Comparison of ENCODE assay signal across 12 cellular contexts in genomic region chr7:48097511-48098231, GRCh38. TPM values are rescaled to one million over a fixed set of nuclear protein-coding genes. Genes with fewer than 3 reads are reported as not detected.
DNase-seq lines count a peak whose midpoint lies in the region; ATAC-seq and TF ChIP-seq lines count a peak whose summit lies in the region.
"Had no signal": no experiment of that assay in that cellular context is flagged by ENCODE, and none has a peak within 500 bp of the region (broad histone marks: within the 10 kb centered on the region; RNA-seq: fewer than 3 reads in every experiment).

No MANE protein-coding gene starts in this region.

- no peaks in the 10 kb centered on the region for H3K79me1 ChIP-seq in H9 (ENCODE audit: insufficient read depth, low read depth, low read length, poor library complexity, severe bottlenecking)

- TF ChIP-seq CTCF in left lung (IDR thresholded peaks at IDR 0.05) (no peak), H9 (conservative IDR thresholded peaks at IDR 0.05) (no peak), left ventricle myocardium inferior (IDR thresholded peaks at IDR 0.05; ENCODE audit: borderline replicate concordance) (no peak)

- H3K27me3 ChIP-seq in ACC112 (ENCODE audit: insufficient read depth, low read length) (no peaks in the 10 kb centered on the region), left lung (no peaks in the 10 kb centered on the region), H9 (ENCODE audit: insufficient read depth, low read length) (no peaks in the 10 kb centered on the region), left ventricle myocardium inferior (ENCODE audit: low read depth) (no peaks in the 10 kb centered on the region)

- intact Hi-C loops in activated T-helper 2 cell treated with anti-CD3 and anti-CD28 coated beads, Interferon-gamma antibody, Interleukin-2, Interleukin-4, amounts not matched to agents 10 μg/mL and 5 μg/mL and 100 μg/mL, durations not matched to agents 14 hours and 24 hours and 36 hours (cut with micrococcal nuclease), result loop anchor here (1.0 to 2.0 kb wide), 3 partner anchors 8 to 63 kb away; partner anchors contain the start of genes C7orf57 and UPP1
- intact Hi-C loops in left lung (cut with DNase I), result no loop called here
- intact Hi-C loops in left ventricle myocardium inferior (cut with micrococcal nuclease), result no loop called here

- no peaks in the 10 kb centered on the region for H3K9me3 Mint-ChIP-seq in activated T-helper 2 cell treated with anti-CD3 and anti-CD28 coated beads, Interferon-gamma antibody, Interleukin-2, Interleukin-4, amounts not matched to agents 10 μg/mL and 5 μg/mL and 100 μg/mL, durations not matched to agents 14 hours and 24 hours and 36 hours
- no peaks in the 10 kb centered on the region for H3K9me3 Mint-ChIP-seq in H9
- H3K9me3 Mint-ChIP-seq: nephron progenitor cell had no signal

- H4K20me1 ChIP-seq in H9 (ENCODE audit: control insufficient read depth, insufficient read depth, insufficient read length), result no peaks in the 10 kb centered on the region

- H2BK120ac ChIP-seq in H9 (ENCODE audit: low read depth, low read length, poor library complexity, severe bottlenecking), result no peak overlapping the region

- H3K4me1 ChIP-seq in ACC112 (ENCODE audit: control insufficient read depth, insufficient read depth, low read length, unreplicated experiment), result peaks cover 43% of the 10 kb centered on the region
- peaks cover 4 to 77% of the 10 kb centered on the region in 2 donors for H3K4me1 ChIP-seq in left lung
- no peaks in the 10 kb centered on the region for H3K4me1 ChIP-seq in H9 (ENCODE audit: insufficient read depth, low read length)
- peaks cover 27% of the 10 kb centered on the region for H3K4me1 ChIP-seq in left ventricle myocardium inferior

- H2BK20ac ChIP-seq in H9 (ENCODE audit: low read depth, low read length, poor library complexity, severe bottlenecking), result no peak overlapping the region

- no CpG with 5 or more reads among the region's 6 CpGs for WGBS in H9 (ENCODE audit: extremely low coverage, insufficient read length, low lambda C conversion rate)

- H3K4me1 Mint-ChIP-seq in activated T-helper 2 cell treated with anti-CD3 and anti-CD28 coated beads, Interferon-gamma antibody, Interleukin-2, Interleukin-4, amounts not matched to agents 10 μg/mL and 5 μg/mL and 100 μg/mL, durations not matched to agents 14 hours and 24 hours and 36 hours (ENCODE audit: low read depth), result peaks cover 59% of the 10 kb centered on the region
- H3K4me1 Mint-ChIP-seq in H9, result no peaks in the 10 kb centered on the region

- H2AK5ac ChIP-seq in H9 (ENCODE audit: insufficient read length, low read length), result no peak overlapping the region

- H3K4ac ChIP-seq in H9 (ENCODE audit: low read depth, low read length), result no peak overlapping the region

- no peak overlapping the region for H2BK15ac ChIP-seq in H9 (ENCODE audit: low read depth, low read length)

- H3K4me3 ChIP-seq in ACC112 (ENCODE audit: low read depth, low read length) (no peak overlapping the region), left lung (peak overlapping the region in 1 of 2 donors; percentile 13), left ventricle myocardium inferior (no peak overlapping the region)

- H2AFZ ChIP-seq in ACC112 (ENCODE audit: low read length, unreplicated experiment), result no peak overlapping the region
- no peak overlapping the region for H2AFZ ChIP-seq in H9 (ENCODE audit: low read length)

- H2BK5ac ChIP-seq in H9 (ENCODE audit: insufficient read length, low read length), result no peak overlapping the region

- H3K4me3 Mint-ChIP-seq in activated T-helper 2 cell treated with anti-CD3 and anti-CD28 coated beads, Interferon-gamma antibody, Interleukin-2, Interleukin-4, amounts not matched to agents 10 μg/mL and 5 μg/mL and 100 μg/mL, durations not matched to agents 14 hours and 24 hours and 36 hours (ENCODE audit: low read depth), result peak overlapping the region; percentile 42
- no peak overlapping the region for H3K4me3 Mint-ChIP-seq in H9
- H3K4me3 Mint-ChIP-seq: nephron progenitor cell had no signal

- H3K27ac ChIP-seq in ACC112 (ENCODE audit: low read depth, low read length) (peak overlapping the region; percentile 67), left lung (peak overlapping the region; percentile 35 to 85), H9 (ENCODE audit: insufficient read length, low read depth, low read length) (no peak overlapping the region), left ventricle myocardium inferior (replicated peaks) (no peak overlapping the region)

- no peak overlapping the region for H4K8ac ChIP-seq in H9 (replicated peaks; ENCODE audit: insufficient read length, low read depth, low read length)

- H3K27ac Mint-ChIP-seq in activated T-helper 2 cell treated with anti-CD3 and anti-CD28 coated beads, Interferon-gamma antibody, Interleukin-2, Interleukin-4, amounts not matched to agents 10 μg/mL and 5 μg/mL and 100 μg/mL, durations not matched to agents 14 hours and 24 hours and 36 hours, result peak overlapping the region; percentile 91
- no peak overlapping the region; a peak in 1 of 7 replicates for H3K27ac Mint-ChIP-seq in H9
- H3K27ac Mint-ChIP-seq: nephron progenitor cell had no signal

- no peak overlapping the region for H2BK12ac ChIP-seq in H9 (ENCODE audit: insufficient read length, low read depth, low read length)

- H3K36me3 Mint-ChIP-seq in activated T-helper 2 cell treated with anti-CD3 and anti-CD28 coated beads, Interferon-gamma antibody, Interleukin-2, Interleukin-4, amounts not matched to agents 10 μg/mL and 5 μg/mL and 100 μg/mL, durations not matched to agents 14 hours and 24 hours and 36 hours (ENCODE audit: low read depth), result peaks cover 85% of the 10 kb centered on the region
- peaks cover 24 to 79% (median 74%) of the 10 kb centered on the region in 3 experiments; a peak in 6 of 7 replicates for H3K36me3 Mint-ChIP-seq in H9 (ENCODE audit: insufficient read depth in 1 of 3, low read depth in 3 of 3)

- DNase-seq in GM03348 (ENCODE audit: low spot score), result peak; percentile 42
- DNase-seq in activated T-helper 2 cell treated with anti-CD3 and anti-CD28 coated beads, Interferon-gamma antibody, Interleukin-2, Interleukin-4, amounts not matched to agents 10 μg/mL and 5 μg/mL and 100 μg/mL, durations not matched to agents 14 hours and 24 hours and 36 hours (ENCODE audit: low spot score), result peak; percentile 38
- no peak for DNase-seq in left lung
- DNase-seq in H9, result no peak
- DNase-seq in DMS 273 treated with DMSO at 0.1 percent for 48 hours (lab: John Stamatoyannopoulos, UW), result no peak
- DNase-seq in left ventricle myocardium inferior, result no peak
- DNase-seq: COR-L47; hypothalamus; nephron progenitor cell; stimulated activated CD4-positive, alpha-beta T cell treated with anti-CD3 and anti-CD28 coated beads, Interleukin-1b, Interleukin-23, amount 100 ng/mL, for 48 hours had no signal

- H3T11ph ChIP-seq in H9 (ENCODE audit: low read length), result no peak overlapping the region

- H4K91ac ChIP-seq in H9 (ENCODE audit: insufficient read length, low read depth, low read length), result no peak overlapping the region

- no peak overlapping the region for H3K4me2 ChIP-seq in H9 (ENCODE audit: insufficient read depth, insufficient read length, low read length)

- H4K5ac ChIP-seq in H9 (ENCODE audit: insufficient read length, low read depth, low read length), result no peak overlapping the region

- peaks cover 28% of the 10 kb centered on the region for H3K36me3 ChIP-seq in ACC112 (ENCODE audit: insufficient read depth, low read length)
- peaks cover 0 to 95% of the 10 kb centered on the region in 2 donors for H3K36me3 ChIP-seq in left lung
- H3K36me3 ChIP-seq in left ventricle myocardium inferior, result peaks cover 79% of the 10 kb centered on the region

- no peak overlapping the region for H3K14ac ChIP-seq in H9 (ENCODE audit: insufficient read depth, low read length)

- no peak overlapping the region for H3K56ac ChIP-seq in H9 (ENCODE audit: insufficient read length, low read depth, low read length)

- peaks cover 11% of the 10 kb centered on the region for H3K79me2 ChIP-seq in ACC112 (ENCODE audit: control insufficient read depth, insufficient read depth, low read length, unreplicated experiment)
- no peaks in the 10 kb centered on the region for H3K79me2 ChIP-seq in H9 (ENCODE audit: insufficient read depth, low read length)

- H3K9me3 ChIP-seq in left lung, result no peaks in the 10 kb centered on the region
- no peaks in the 10 kb centered on the region for H3K9me3 ChIP-seq in H9 (ENCODE audit: control insufficient read depth, low read depth, low read length)
- no peaks in the 10 kb centered on the region for H3K9me3 ChIP-seq in left ventricle myocardium inferior (replicated peaks)

- no peak overlapping the region for H3K23ac ChIP-seq in H9 (ENCODE audit: insufficient read length, low read depth, low read length)

- H3K23me2 ChIP-seq in H9 (ENCODE audit: insufficient read length, low read depth, low read length, poor library complexity, severe bottlenecking), result no peaks in the 10 kb centered on the region

- ATAC-seq in left lung, result peak; percentile 32
- ATAC-seq in GM18909 (IDR thresholded peaks at IDR 0.05; ENCODE audit: poor library complexity, unreplicated experiment), result no peak

- H3K18ac ChIP-seq in H9 (ENCODE audit: insufficient read length, low read depth, low read length), result no peak overlapping the region

- H3K9ac ChIP-seq in H9 (ENCODE audit: extremely low read depth, insufficient read length, low read length), result no peak overlapping the region

- no peaks in the 10 kb centered on the region for H3K27me3 Mint-ChIP-seq in activated T-helper 2 cell treated with anti-CD3 and anti-CD28 coated beads, Interferon-gamma antibody, Interleukin-2, Interleukin-4, amounts not matched to agents 10 μg/mL and 5 μg/mL and 100 μg/mL, durations not matched to agents 14 hours and 24 hours and 36 hours (ENCODE audit: low read depth)
- H3K27me3 Mint-ChIP-seq in H9 (ENCODE audit: low read depth), result no peaks in the 10 kb centered on the region

RNA-seq across cellular contexts. Expression of gene UPP1, which starts 8.6 kb away (rescaled TPM):
- total RNA-seq in activated T-helper 2 cell treated with anti-CD3 and anti-CD28 coated beads, Interferon-gamma antibody, Interleukin-2, Interleukin-4, amounts not matched to agents 10 μg/mL and 5 μg/mL and 100 μg/mL, durations not matched to agents 14 hours and 24 hours and 36 hours, result 48.9 and 52.9 TPM in 2 replicates
- total RNA-seq in left lung (10 to 100 TPM; 37.8 to 79.3 TPM), H9 (2021) (34.2 and 36.4 TPM in 2 replicates), left ventricle myocardium inferior (19.8 TPM)

Comparison
In these comparisons a context has a peak if more than half of its experiments do, and no peak if none do; other contexts are left out.
1. H3K27ac ChIP-seq: peak in ACC112 (single experiment) and left lung (2 of 2); none in H9 (single experiment) and left ventricle myocardium inferior (single experiment).
2. DNase-seq: peak in GM03348 (single experiment) and activated T-helper 2 cell treated with anti-CD3 and anti-CD28 coated beads, Interferon-gamma antibody, Interleukin-2, Interleukin-4, amounts not matched to agents 10 μg/mL and 5 μg/mL and 100 μg/mL, durations not matched to agents 14 hours and 24 hours and 36 hours (single experiment); none in left lung (0 of 2), H9 (single experiment), DMS 273 treated with DMSO at 0.1 percent for 48 hours (single experiment) and left ventricle myocardium inferior (single experiment).